8 cellular contexts compared by ENCODE assay signal in genomic region chr1:36553591-36554417, GRCh38.
DNase-seq lines count a peak whose midpoint lies in the region; ATAC-seq and TF ChIP-seq lines count a peak whose summit lies in the region.

No MANE protein-coding gene starts in this region.

- no peaks in the 10 kb centered on the region for H3F3A ChIP-seq in PC-3 (ENCODE audit: low read length, unreplicated experiment)

- H3K79me2 ChIP-seq in Karpas-422 (ENCODE audit: low read length) = no peaks in the 10 kb centered on the region
- H3K79me2 ChIP-seq in PC-3 (ENCODE audit: low read length) = no peaks in the 10 kb centered on the region

- CTCF ChIA-PET in PC-3 (lab: Charles Lee) = no interaction called here

- TF ChIP-seq CTCF in PC-3 (conservative IDR thresholded peaks at IDR 0.05; ENCODE audit: low read depth, low read length) (peak; percentile 91), fibroblast of pulmonary artery (IDR thresholded peaks at IDR 0.05; ENCODE audit: low read length, missing control alignments) (peak; percentile 71)

- no peaks in the 10 kb centered on the region for H3K9me2 ChIP-seq in Karpas-422 (replicated peaks; ENCODE audit: insufficient read depth, low read length)
- H3K9me2 ChIP-seq in PC-3 (replicated peaks; ENCODE audit: low read length) = no peaks in the 10 kb centered on the region

- H3K27me3 ChIP-seq in Karpas-422 (ENCODE audit: low read length) (no peaks in the 10 kb centered on the region), PC-3 (ENCODE audit: low read length) (peaks cover 53% of the 10 kb centered on the region)

- H3K9ac ChIP-seq in Karpas-422 (ENCODE audit: low read length) (no peak overlapping the region), PC-3 (ENCODE audit: low read length) (no peak overlapping the region)

- H3K4me3 ChIP-seq in Karpas-422 (ENCODE audit: low read length) (no peak overlapping the region), PC-3 (ENCODE audit: low read length) (no peak overlapping the region), fibroblast of pulmonary artery (replicated peaks; ENCODE audit: low read depth, low read length) (no peak overlapping the region)

- H2AFZ ChIP-seq in Karpas-422 (ENCODE audit: low read length) (no peak overlapping the region), PC-3 (ENCODE audit: low read length) (no peak overlapping the region)

- no peaks in the 10 kb centered on the region for H3K9me3 ChIP-seq in Karpas-422 (ENCODE audit: low read length)
- H3K9me3 ChIP-seq in PC-3 (ENCODE audit: low read length) = no peaks in the 10 kb centered on the region

- no peaks in the 10 kb centered on the region for H4K20me1 ChIP-seq in Karpas-422 (ENCODE audit: insufficient read depth, low read depth, low read length)
- H4K20me1 ChIP-seq in PC-3 (ENCODE audit: low read length) = no peaks in the 10 kb centered on the region

- ATAC-seq in PC-3 (peak; percentile 97), GM18520 (IDR thresholded peaks at IDR 0.05; ENCODE audit: unreplicated experiment) (no peak)

- peaks cover 48% of the 10 kb centered on the region for H3K27me3 Mint-ChIP-seq in activated T-cell treated with anti-CD3 and anti-CD28 coated beads, Interleukin-2, amount 50 U/mL, for 24 hours

- H3K4me1 ChIP-seq in Karpas-422 (ENCODE audit: low read length) = no peaks in the 10 kb centered on the region
- no peaks in the 10 kb centered on the region for H3K4me1 ChIP-seq in PC-3 (ENCODE audit: insufficient read depth, low read length)

- H3K27ac Mint-ChIP-seq in activated T-cell treated with anti-CD3 and anti-CD28 coated beads, Interleukin-2, amount 50 U/mL, for 24 hours = no peak overlapping the region

- DNase-seq in D341Med (ENCODE audit: low spot score) (peak; percentile 85), Karpas-422 (peak; percentile 92), PC-3 (peak; percentile 83), fibroblast of pulmonary artery (ENCODE audit: low read depth) (peak; percentile 56), non-pigmented ciliary epithelial cell (ENCODE audit: low read depth) (peak; percentile 6), superior temporal gyrus (ENCODE audit: extremely low spot score) (peak; percentile 78)
- peak; percentile 76 for DNase-seq in activated T-cell treated with anti-CD3 and anti-CD28 coated beads, Interleukin-2, amount 50 U/mL, for 24 hours

- intact Hi-C loops in PC-3 (cut with micrococcal nuclease) = no loop called here

- H3K9me3 Mint-ChIP-seq in activated T-cell treated with anti-CD3 and anti-CD28 coated beads, Interleukin-2, amount 50 U/mL, for 24 hours = no peaks in the 10 kb centered on the region

- no TSS peak for BruUV-seq in PC-3 (replicated peaks; lab: Mats Ljungman, UMichigan)

- H3K4me3 Mint-ChIP-seq in activated T-cell treated with anti-CD3 and anti-CD28 coated beads, Interleukin-2, amount 50 U/mL, for 24 hours = no peak overlapping the region

- H3K4me1 Mint-ChIP-seq in activated T-cell treated with anti-CD3 and anti-CD28 coated beads, Interleukin-2, amount 50 U/mL, for 24 hours (ENCODE audit: low read depth) = no peaks in the 10 kb centered on the region

- H3K4me2 ChIP-seq in Karpas-422 (ENCODE audit: low read depth, low read length, poor library complexity, severe bottlenecking) = no peak overlapping the region
- H3K4me2 ChIP-seq in PC-3 (ENCODE audit: low read length) = no peak overlapping the region

- H3K27ac ChIP-seq in Karpas-422 (ENCODE audit: low read length) (no peak overlapping the region), PC-3 (ENCODE audit: low read length) (no peak overlapping the region)

- POLR2A ChIA-PET in PC-3 (lab: Charles Lee; ENCODE audit: unreplicated experiment) = no interaction called here

- H3K36me3 ChIP-seq in Karpas-422 (ENCODE audit: insufficient read depth, low read length) (no peaks in the 10 kb centered on the region), PC-3 (ENCODE audit: low read depth, low read length) (no peaks in the 10 kb centered on the region)

- no peaks in the 10 kb centered on the region for H3K36me3 Mint-ChIP-seq in activated T-cell treated with anti-CD3 and anti-CD28 coated beads, Interleukin-2, amount 50 U/mL, for 24 hours (ENCODE audit: low read depth)

Comparison
In these comparisons a context has a peak if more than half of its experiments do, and no peak if none do; other contexts are left out.
1. DNase-seq: peak in every context shown above with its lines; median percentile 92 in Karpas-422; 85 in D341Med; 83 in PC-3; 78 in superior temporal gyrus; 76 in activated T-cell treated with anti-CD3 and anti-CD28 coated beads, Interleukin-2, amount 50 U/mL, for 24 hours; 56 in fibroblast of pulmonary artery; 6 in non-pigmented ciliary epithelial cell.